ENCODE assay signal across 15 cellular contexts in the genomic region with DNA sequence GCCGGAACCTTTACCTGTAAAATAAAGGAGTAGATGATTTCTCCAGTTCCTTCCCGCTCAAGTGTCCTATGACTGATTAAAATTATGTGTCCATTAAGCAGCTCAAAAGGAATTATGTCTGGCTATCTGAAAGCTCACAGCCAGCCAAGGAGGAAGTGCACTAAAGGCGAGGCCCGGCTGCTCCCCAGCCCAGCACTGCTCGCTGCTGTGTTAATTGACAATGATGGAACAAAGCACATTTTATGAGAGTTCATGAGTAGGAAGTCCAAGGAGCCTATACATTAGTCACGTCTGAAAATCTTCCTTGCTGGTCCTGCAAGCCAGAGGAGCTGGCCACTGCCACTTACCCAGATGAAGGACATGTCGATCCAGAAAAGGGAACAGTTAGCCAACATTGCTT.
"Had no signal": no experiment of that assay in that cellular context is flagged by ENCODE, and none has a peak within 500 bp of the region (broad histone marks: within the 10 kb centered on the region; RNA-seq: fewer than 3 reads in every experiment).

No MANE protein-coding gene starts in this region.

- H3K36me3 ChIP-seq: cardiac muscle cell, ovary, thoracic aorta had no signal

- ATAC-seq: activated CD8-positive, alpha-beta T cell treated with anti-CD3 and anti-CD28 coated beads for 36 hours; activated naive CD8-positive, alpha-beta T cell treated with anti-CD3 and anti-CD28 coated beads, Interleukin-2, amount 50 U/mL, for 24 hours had no signal

- H3K27me3 ChIP-seq: cardiac muscle cell, ovary had no signal

- H3K27me3 Mint-ChIP-seq: activated CD8-positive, alpha-beta T cell treated with anti-CD3 and anti-CD28 coated beads for 36 hours; activated naive CD8-positive, alpha-beta T cell treated with anti-CD3 and anti-CD28 coated beads, Interleukin-2, amount 50 U/mL, for 24 hours; stimulated activated naive CD8-positive, alpha-beta T cell treated with anti-CD3 and anti-CD28 coated beads, Interleukin-15, Interleukin-2, amounts not matched to agents 100 ng/mL and 50 ng/mL, for 24 hours had no signal

- H3K9me3 ChIP-seq: ovary, thoracic aorta had no signal

- H3K27ac ChIP-seq: cardiac muscle cell, coronary artery, epithelial cell of prostate, ovary, thoracic aorta had no signal

- H3K9me3 Mint-ChIP-seq: activated CD8-positive, alpha-beta T cell treated with anti-CD3 and anti-CD28 coated beads for 36 hours; activated naive CD8-positive, alpha-beta T cell treated with anti-CD3 and anti-CD28 coated beads, Interleukin-2, amount 50 U/mL, for 24 hours; activated T-helper 1 cell treated with anti-CD3 and anti-CD28 coated beads, Interleukin-12 subunit alpha, Interleukin-12 subunit beta, Interleukin-2, Interleukin-4 antibody, amounts not matched to agents 30 ng/mL and 10 ng/mL and 1 ng/mL, durations not matched to agents 14 hours and 24 hours and 36 hours; neural crest cell; stimulated activated naive CD8-positive, alpha-beta T cell treated with anti-CD3 and anti-CD28 coated beads, Interleukin-15, Interleukin-2, amounts not matched to agents 100 ng/mL and 50 ng/mL, for 24 hours had no signal

- H3K4me3 Mint-ChIP-seq: activated CD8-positive, alpha-beta T cell treated with anti-CD3 and anti-CD28 coated beads for 36 hours; activated naive CD8-positive, alpha-beta T cell treated with anti-CD3 and anti-CD28 coated beads, Interleukin-2, amount 50 U/mL, for 24 hours; activated T-helper 1 cell treated with anti-CD3 and anti-CD28 coated beads, Interleukin-12 subunit alpha, Interleukin-12 subunit beta, Interleukin-2, Interleukin-4 antibody, amounts not matched to agents 30 ng/mL and 10 ng/mL and 1 ng/mL, durations not matched to agents 14 hours and 24 hours and 36 hours; neural crest cell; stimulated activated naive CD8-positive, alpha-beta T cell treated with anti-CD3 and anti-CD28 coated beads, Interleukin-15, Interleukin-2, amounts not matched to agents 100 ng/mL and 50 ng/mL, for 24 hours had no signal

- H3K27ac Mint-ChIP-seq: activated CD8-positive, alpha-beta T cell treated with anti-CD3 and anti-CD28 coated beads for 36 hours; activated naive CD8-positive, alpha-beta T cell treated with anti-CD3 and anti-CD28 coated beads, Interleukin-2, amount 50 U/mL, for 24 hours; activated T-helper 1 cell treated with anti-CD3 and anti-CD28 coated beads, Interleukin-12 subunit alpha, Interleukin-12 subunit beta, Interleukin-2, Interleukin-4 antibody, amounts not matched to agents 30 ng/mL and 10 ng/mL and 1 ng/mL, durations not matched to agents 14 hours and 24 hours and 36 hours; stimulated activated naive CD8-positive, alpha-beta T cell treated with anti-CD3 and anti-CD28 coated beads, Interleukin-15, Interleukin-2, amounts not matched to agents 100 ng/mL and 50 ng/mL, for 24 hours had no signal

- DNase-seq: activated CD8-positive, alpha-beta T cell treated with anti-CD3 and anti-CD28 coated beads for 36 hours; activated naive CD4-positive, alpha-beta T cell treated with Interleukin-2 at 50 U/mL for 16 hours; activated naive CD8-positive, alpha-beta T cell treated with anti-CD3 and anti-CD28 coated beads, Interleukin-2, amount 50 U/mL, for 24 hours; effector memory CD4-positive, alpha-beta T cell; hippocampal formation; ovary; stimulated activated CD4-positive, alpha-beta T cell treated with anti-CD3 and anti-CD28 coated beads, Interleukin-2, amount 100 ng/mL, for 48 hours; T-helper 2 cell had no signal

- H3K4me3 ChIP-seq: cardiac muscle cell, coronary artery, ovary, thoracic aorta had no signal
